In the genomic region with DNA sequence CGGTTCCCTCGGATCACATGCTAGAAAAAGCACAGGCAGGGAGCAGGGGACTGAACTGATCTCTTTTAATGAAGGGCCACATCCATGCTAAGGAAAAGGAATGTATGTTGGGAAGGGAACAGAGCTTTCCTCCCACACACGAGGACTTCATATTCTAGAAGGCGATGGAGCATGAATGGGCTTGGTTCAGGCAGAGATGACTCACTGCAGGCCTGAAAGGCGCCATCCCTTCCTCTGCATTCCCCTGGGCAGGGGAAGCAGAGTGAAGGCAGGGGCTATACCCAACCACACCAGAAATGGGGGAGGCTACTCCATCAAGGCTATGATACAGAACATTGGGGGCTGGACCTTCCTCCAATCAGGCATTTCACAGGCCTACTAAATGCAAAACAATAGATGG, we compare ENCODE assay signal across 18 cellular contexts. TPM values are rescaled to one million over a fixed set of nuclear protein-coding genes. Genes with fewer than 3 reads are reported as not detected.
DNase-seq lines count a peak whose midpoint lies in the region; FAIRE-seq and TF ChIP-seq lines count a peak whose summit lies in the region.
"Had no signal": no experiment of that assay in that cellular context is flagged by ENCODE, and none has a peak within 500 bp of the region (broad histone marks: within the 10 kb centered on the region; RNA-seq: fewer than 3 reads in every experiment).

No MANE protein-coding gene starts in this region.

- no peaks in the 10 kb centered on the region for H3K4me1 ChIP-seq in A673 (ENCODE audit: insufficient read depth, low read length, poor library complexity, severe bottlenecking)
- no peaks in the 10 kb centered on the region for H3K4me1 ChIP-seq in astrocyte (ENCODE audit: insufficient read depth, low read length)
- H3K4me1 ChIP-seq: ascending aorta, right lobe of liver had no signal

- H3K9me3 Mint-ChIP-seq in astrocyte (ENCODE audit: unreplicated experiment), result no peaks in the 10 kb centered on the region
- H3K9me3 Mint-ChIP-seq: activated T-helper 1 cell treated with anti-CD3 and anti-CD28 coated beads, Interleukin-12 subunit alpha, Interleukin-12 subunit beta, Interleukin-2, Interleukin-4 antibody, amounts not matched to agents 30 ng/mL and 10 ng/mL and 1 ng/mL, durations not matched to agents 14 hours and 24 hours and 36 hours had no signal

- no peak overlapping the region for H3K9ac ChIP-seq in astrocyte (ENCODE audit: low read length)

- H3K36me3 Mint-ChIP-seq in astrocyte (ENCODE audit: low read depth, unreplicated experiment), result peaks cover 40% of the 10 kb centered on the region

- H2AFZ ChIP-seq in astrocyte (ENCODE audit: low read depth, low read length), result no peak overlapping the region

- H3K79me2 ChIP-seq in astrocyte (ENCODE audit: insufficient read depth, low read length), result no peaks in the 10 kb centered on the region

- no peaks in the 10 kb centered on the region for H3K27me3 Mint-ChIP-seq in astrocyte (ENCODE audit: low read depth, unreplicated experiment)

- FAIRE-seq in astrocyte (lab: Jason Lieb, UNC), result no peak
- FAIRE-seq: frontal cortex, GM18507 had no signal

- POLR2A ChIA-PET in A673 (lab: Charles Lee; ENCODE audit: low non-redundant PET), result no interaction called here

- H3K27ac Mint-ChIP-seq in astrocyte (ENCODE audit: unreplicated experiment), result peak overlapping the region; percentile 60

- no peaks in the 10 kb centered on the region for H3K9me3 ChIP-seq in A673 (ENCODE audit: low read depth, low read length, poor library complexity, severe bottlenecking)
- H3K9me3 ChIP-seq in astrocyte (ENCODE audit: insufficient read depth, low read depth, low read length), result no peaks in the 10 kb centered on the region
- H3K9me3 ChIP-seq: ascending aorta, neutrophil, right lobe of liver, tibial nerve had no signal

- H3K4me2 ChIP-seq in astrocyte (ENCODE audit: low read length), result peak overlapping the region; percentile 3

- no peaks in the 10 kb centered on the region for H4K20me1 ChIP-seq in astrocyte (ENCODE audit: insufficient read depth, low read length)

- no peak for TF ChIP-seq CTCF in A673 (conservative IDR thresholded peaks at IDR 0.05; ENCODE audit: low read depth, low read length)
- TF ChIP-seq CTCF in astrocyte (IDR thresholded peaks at IDR 0.05; ENCODE audit: insufficient read depth, low read depth, low read length), result no peak
- no peak for TF ChIP-seq CTCF in fibroblast of the aortic adventitia (IDR thresholded peaks at IDR 0.05; ENCODE audit: insufficient read depth, low read length)

- CTCF ChIA-PET in A673 (lab: Charles Lee), result no interaction called here

- peaks cover 12% of the 10 kb centered on the region for H3K4me1 Mint-ChIP-seq in astrocyte (ENCODE audit: low read depth, unreplicated experiment)

- intact Hi-C loops in A673 (cut with micrococcal nuclease; ENCODE audit: unreplicated experiment), result no loop called here

- H3K4me3 Mint-ChIP-seq in astrocyte (ENCODE audit: unreplicated experiment), result no peak overlapping the region
- H3K4me3 Mint-ChIP-seq: activated T-helper 1 cell treated with anti-CD3 and anti-CD28 coated beads, Interleukin-12 subunit alpha, Interleukin-12 subunit beta, Interleukin-2, Interleukin-4 antibody, amounts not matched to agents 30 ng/mL and 10 ng/mL and 1 ng/mL, durations not matched to agents 14 hours and 24 hours and 36 hours had no signal

- no peak overlapping the region for H3K4me3 ChIP-seq in A673 (ENCODE audit: low read depth, low read length, poor library complexity, severe bottlenecking)
- no peak overlapping the region for H3K4me3 ChIP-seq in astrocyte (ENCODE audit: insufficient read depth, low read depth, low read length)
- no peak overlapping the region for H3K4me3 ChIP-seq in fibroblast of the aortic adventitia (ENCODE audit: low read depth, low read length)
- H3K4me3 ChIP-seq: ascending aorta, right lobe of liver, tibial nerve had no signal

- H3K27me3 ChIP-seq in A673 (replicated peaks; ENCODE audit: insufficient read depth, low read depth, low read length, poor library complexity) (no peaks in the 10 kb centered on the region), astrocyte (ENCODE audit: insufficient read depth, low read length) (no peaks in the 10 kb centered on the region)
- H3K27me3 ChIP-seq: ascending aorta, neutrophil, right lobe of liver, tibial nerve had no signal

- DNase-seq in A673 (ENCODE audit: low spot score), result peak; percentile 12
- DNase-seq in HK-2 (ENCODE audit: unreplicated experiment), result peak; percentile 56
- peak; percentile 60 for DNase-seq in astrocyte (ENCODE audit: low read depth)
- peak; percentile 14 for DNase-seq in fibroblast of the aortic adventitia (ENCODE audit: low read depth)
- DNase-seq in NCI-H146 treated with DMSO at 0.1 percent for 48 hours (lab: John Stamatoyannopoulos, UW; ENCODE audit: unreplicated experiment), result no peak
- DNase-seq in NCI-H1436 treated with DMSO at 0.1 percent for 48 hours (lab: John Stamatoyannopoulos, UW), result no peak
- no peak for DNase-seq in effector CD4-positive, alpha-beta T cell
- no peak for DNase-seq in RPMI8226
- DNase-seq: MV-4-11; right lobe of liver; Right ventricle myocardium superior; stimulated activated CD4-positive, alpha-beta T cell treated with anti-CD3 and anti-CD28 coated beads, Interleukin-4, amount 100 ng/mL, for 1 hour had no signal

- no TSS peak for BruUV-seq in A673 (replicated peaks; lab: Mats Ljungman, UMichigan)

- H3K36me3 ChIP-seq in A673 (ENCODE audit: insufficient read depth, low read length, poor library complexity, severe bottlenecking) (peaks cover 47% of the 10 kb centered on the region), astrocyte (ENCODE audit: insufficient read depth, low read length) (peaks cover 50% of the 10 kb centered on the region)

- H3K27ac ChIP-seq in A673 (ENCODE audit: low read depth, low read length, poor library complexity, severe bottlenecking), result no peak overlapping the region
- H3K27ac ChIP-seq in astrocyte (ENCODE audit: low read depth, low read length), result no peak overlapping the region
- H3K27ac ChIP-seq: ascending aorta, neutrophil, right lobe of liver had no signal

RNA-seq across cellular contexts. Expression of gene ELMO2, which starts 30.6 kb away (rescaled TPM):
- total RNA-seq in A673 (2021) (35.3 and 38.5 TPM in 2 replicates), astrocyte (53.4 and 56.7 TPM in 2 replicates), fibroblast of the aortic adventitia (ENCODE audit: low replicate concordance) (36.6 and 48.2 TPM in 2 replicates)

Comparison
In these comparisons a context has a peak if more than half of its experiments do, and no peak if none do; other contexts are left out.
1. DNase-seq: peak in A673 (single experiment), HK-2 (single experiment), astrocyte (single experiment) and fibroblast of the aortic adventitia (single experiment); none in NCI-H146 treated with DMSO at 0.1 percent for 48 hours (single experiment), NCI-H1436 treated with DMSO at 0.1 percent for 48 hours (single experiment), effector CD4-positive, alpha-beta T cell (single experiment) and RPMI8226 (single experiment).